In the genomic region with DNA sequence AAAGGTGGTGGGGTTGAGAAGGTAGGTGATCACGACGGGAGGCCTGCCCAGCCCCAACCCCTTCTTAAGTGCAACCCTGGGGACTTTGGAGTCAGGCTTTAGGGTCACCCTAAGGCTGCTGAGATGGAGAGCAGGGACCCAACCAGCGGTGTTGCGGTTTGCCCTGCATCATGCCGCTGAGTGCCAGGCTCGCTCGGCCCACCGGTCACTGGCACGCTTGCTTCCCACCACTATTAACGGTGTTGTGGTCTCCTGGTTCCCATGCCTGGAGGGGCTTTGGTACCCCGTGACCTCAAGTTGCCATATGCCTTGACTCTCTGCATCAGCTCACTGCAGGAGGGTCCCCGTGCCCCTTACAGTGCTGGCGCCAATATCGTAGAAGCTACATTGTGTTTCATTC, we compare ENCODE assay signal across 1 cellular context.
TF ChIP-seq lines count a peak whose summit lies in the region.

No MANE protein-coding gene starts in this region.

TF ChIP-seq in H1, 55 proteins besides CTCF, POLR2A, EP300 and RAD21:
- TF ChIP-seq SP4 (IDR thresholded peaks at IDR 0.05; ENCODE audit: low read length) (no peak), MAFK (IDR thresholded peaks at IDR 0.05; ENCODE audit: low read depth, low read length) (no peak), YY1 (IDR thresholded peaks at IDR 0.05; ENCODE audit: low read depth, low read length) (no peak), GTF2F1 (IDR thresholded peaks at IDR 0.05; ENCODE audit: borderline replicate concordance, low read depth, low read length) (no peak), NRF1 (IDR thresholded peaks at IDR 0.05; ENCODE audit: low read depth, low read length) (no peak), BRCA1 (IDR thresholded peaks at IDR 0.05; ENCODE audit: low read depth, low read length) (no peak), KDM4A (IDR thresholded peaks at IDR 0.05; ENCODE audit: low read depth, low read length, severe bottlenecking) (no peak), BACH1 (IDR thresholded peaks at IDR 0.05; ENCODE audit: low read length) (no peak), TAF1 (IDR thresholded peaks at IDR 0.05; ENCODE audit: low read depth, low read length) (no peak), CTBP2 (IDR thresholded peaks at IDR 0.05; ENCODE audit: borderline replicate concordance, insufficient read depth, insufficient read length, low read length) (no peak), SIX5 (IDR thresholded peaks at IDR 0.05; ENCODE audit: low read depth, low read length) (no peak), SAP30 (IDR thresholded peaks at IDR 0.05; ENCODE audit: insufficient read depth, insufficient replicate concordance, low read length) (no peak), EZH2 (IDR thresholded peaks at IDR 0.05; ENCODE audit: low read depth, low read length, severe bottlenecking) (no peak)
